In the genomic region with DNA sequence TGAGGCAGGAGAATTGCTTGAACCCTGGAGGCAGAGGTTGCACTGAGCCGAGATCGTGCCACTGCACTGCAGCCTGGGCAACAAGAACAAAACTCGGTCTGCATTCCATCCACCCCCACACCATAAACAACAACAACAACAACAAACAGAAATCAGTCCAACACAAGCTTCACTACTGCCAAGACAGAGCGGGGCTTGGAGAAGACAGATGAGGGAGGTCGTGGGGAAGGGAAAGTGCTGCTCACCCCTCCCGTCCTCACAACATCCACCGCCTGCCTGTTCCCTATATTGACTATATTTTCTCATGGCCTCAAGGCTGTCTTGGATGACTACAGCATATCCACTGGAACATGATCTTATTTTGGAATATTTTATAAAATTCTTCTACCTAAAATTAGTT, we compare ENCODE assay signal across 2 cellular contexts.
TF ChIP-seq lines count a peak whose summit lies in the region.

No MANE protein-coding gene starts in this region.

TF ChIP-seq in GM23338, 12 proteins besides CTCF, POLR2A, EP300 and RAD21:
- TF ChIP-seq CREB1 (CRISPR knock-in tag; IDR thresholded peaks at IDR 0.05; ENCODE audit: low read depth) (no peak), EZH2phosphoT487 (IDR thresholded peaks at IDR 0.05; ENCODE audit: unreplicated experiment) (no peak), EZH2 (IDR thresholded peaks at IDR 0.05; ENCODE audit: low read depth, unreplicated experiment) (no peak), STAT1 (IDR thresholded peaks at IDR 0.05; ENCODE audit: unreplicated experiment) (no peak)

TF ChIP-seq in H1, 55 proteins besides CTCF, POLR2A, EP300 and RAD21:
- no peak for TF ChIP-seq PHF8 (conservative IDR thresholded peaks at IDR 0.05; ENCODE audit: low read depth, low read length)
- no peak for TF ChIP-seq RFX5 (IDR thresholded peaks at IDR 0.05; ENCODE audit: borderline replicate concordance, low read depth, low read length)
- no peak for TF ChIP-seq GABPA (IDR thresholded peaks at IDR 0.05; ENCODE audit: borderline replicate concordance, insufficient read depth, low read length)
- TF ChIP-seq CTBP2 (IDR thresholded peaks at IDR 0.05; ENCODE audit: borderline replicate concordance, insufficient read depth, insufficient read length, low read length): no peak
- no peak for TF ChIP-seq KDM4A (IDR thresholded peaks at IDR 0.05; ENCODE audit: low read depth, low read length, severe bottlenecking)
- no peak for TF ChIP-seq GTF2F1 (IDR thresholded peaks at IDR 0.05; ENCODE audit: borderline replicate concordance, low read depth, low read length)
- TF ChIP-seq CHD2 (IDR thresholded peaks at IDR 0.05; ENCODE audit: low read length): no peak
- no peak for TF ChIP-seq SRF (IDR thresholded peaks at IDR 0.05; ENCODE audit: low read depth, low read length)
